ENCODE assay signal across 15 cellular contexts in the genomic region with DNA sequence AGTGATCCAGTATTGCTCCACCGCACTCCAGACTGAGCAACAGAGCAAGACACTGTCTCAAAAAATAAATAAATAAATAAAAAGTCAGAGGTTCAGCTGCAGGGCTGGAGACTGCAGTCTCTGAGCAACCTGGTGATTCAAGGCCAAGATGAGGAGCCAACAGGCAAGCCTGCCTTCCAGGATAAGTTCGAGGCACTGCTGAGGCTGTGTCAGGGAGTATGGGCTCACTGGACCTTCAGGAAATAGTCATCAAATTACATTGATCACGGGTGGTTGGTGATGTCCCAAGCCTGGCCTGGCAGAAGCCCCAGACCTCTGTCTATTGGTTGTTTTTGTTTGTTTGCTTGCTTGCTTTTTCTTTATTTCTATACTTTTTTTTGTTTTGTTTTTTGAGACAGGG. TPM values are rescaled to one million over a fixed set of nuclear protein-coding genes. Genes with fewer than 3 reads are reported as not detected.
A peak's percentile ranks its signal among the peaks of the same experiment; 100 is the strongest.
DNase-seq lines count a peak whose midpoint lies in the region; ATAC-seq, FAIRE-seq and TF ChIP-seq lines count a peak whose summit lies in the region.
"Had no signal": no experiment of that assay in that cellular context is flagged by ENCODE, and none has a peak within 500 bp of the region (broad histone marks: within the 10 kb centered on the region; RNA-seq: fewer than 3 reads in every experiment).

No MANE protein-coding gene starts in this region.

- no peak overlapping the region for H2AFZ ChIP-seq in hepatocyte

- H3K36me3 ChIP-seq in bronchial epithelial cell (ENCODE audit: control insufficient read depth, insufficient read depth, low read length) (no peaks in the 10 kb centered on the region), uterus (no peaks in the 10 kb centered on the region), hepatocyte (replicated peaks; ENCODE audit: insufficient read depth, low read depth) (no peaks in the 10 kb centered on the region)
- H3K36me3 ChIP-seq: heart left ventricle had no signal

- DNase-seq in CD14-positive monocyte (ENCODE audit: low spot score) = peak; percentile 66
- peak; percentile 20 for DNase-seq in GM03348 (ENCODE audit: low spot score)
- peak; percentile 27 for DNase-seq in bronchial epithelial cell (ENCODE audit: low read depth)
- no peak for DNase-seq in natural killer cell
- DNase-seq in uterus = no peak
- DNase-seq in hepatocyte (ENCODE audit: low spot score) = no peak
- no peak for DNase-seq in activated CD4-positive, alpha-beta T cell treated with anti-CD3 and anti-CD28 coated beads, Interleukin-2, amount 10 ng/mL, durations not matched to agents 24 days and 14 days
- no peak for DNase-seq in hippocampal formation (lab: John Stamatoyannopoulos, UW)
- DNase-seq: activated CD8-positive, alpha-beta memory T cell treated with anti-CD3 and anti-CD28 coated beads, Interleukin-2, amount 50 U/mL, for 48 hours; heart left ventricle; OCI-M1; stimulated activated CD4-positive, alpha-beta T cell treated with anti-CD3 and anti-CD28 coated beads, Interleukin-4, amount 100 ng/mL, for 24 hours had no signal

- H3K9me3 ChIP-seq in uterus (no peaks in the 10 kb centered on the region), hepatocyte (ENCODE audit: low read depth) (no peaks in the 10 kb centered on the region)
- H3K9me3 ChIP-seq: heart left ventricle had no signal

- TF ChIP-seq CTCF in CD14-positive monocyte (IDR thresholded peaks at IDR 0.05) (no peak), bronchial epithelial cell (IDR thresholded peaks at IDR 0.05; ENCODE audit: insufficient read depth, low read length, severe bottlenecking) (no peak), natural killer cell (IDR thresholded peaks at IDR 0.05) (no peak), uterus (IDR thresholded peaks at IDR 0.05) (no peak), hepatocyte (IDR thresholded peaks at IDR 0.05; ENCODE audit: poor library complexity) (no peak)

- no peak overlapping the region for H3K4me2 ChIP-seq in hepatocyte

- ATAC-seq in natural killer cell = no peak
- ATAC-seq: heart left ventricle had no signal

- no peaks in the 10 kb centered on the region for H4K20me1 ChIP-seq in hepatocyte (ENCODE audit: insufficient read depth, poor library complexity, severe bottlenecking)

- H3K4me3 ChIP-seq in bronchial epithelial cell (ENCODE audit: low read depth, low read length) (no peak overlapping the region), uterus (no peak overlapping the region), hepatocyte (no peak overlapping the region)
- H3K4me3 ChIP-seq: heart left ventricle, lung had no signal

- peaks cover 51% of the 10 kb centered on the region for H3K79me2 ChIP-seq in hepatocyte

- no peaks in the 10 kb centered on the region for H3K9me2 ChIP-seq in hepatocyte (replicated peaks; ENCODE audit: insufficient read depth)

- no peak for TF ChIP-seq POLR2A in uterus (IDR thresholded peaks at IDR 0.05)

- WGBS in hepatocyte (ENCODE audit: low lambda C conversion rate, missing lambda C conversion rate) = 81% methylated on average over 3 of the region's 3 CpGs

- FAIRE-seq in bronchial epithelial cell (lab: Jason Lieb, UNC) = no peak
- FAIRE-seq: astrocyte had no signal

- no peak overlapping the region for H3K4me3 Mint-ChIP-seq in CD14-positive monocyte
- H3K4me3 Mint-ChIP-seq in natural killer cell = peak overlapping the region; percentile 49
- no peak overlapping the region for H3K4me3 Mint-ChIP-seq in activated CD4-positive, alpha-beta T cell treated with anti-CD3 and anti-CD28 coated beads, Interleukin-2, amount 10 ng/mL, durations not matched to agents 24 days and 14 days

- H3K4me1 ChIP-seq in uterus (peaks cover 0 to 27% of the 10 kb centered on the region in 2 donors), hepatocyte (ENCODE audit: insufficient read depth) (peaks cover 22% of the 10 kb centered on the region)

- intact Hi-C loops in CD14-positive monocyte (cut with micrococcal nuclease) = loop anchor here in 1 of 2 donors (5.0 kb wide), 1 partner anchor 168 kb away; a partner anchor contains a TSS
- intact Hi-C loops in natural killer cell (cut with micrococcal nuclease) = no loop called here
- intact Hi-C loops in uterus (cut with DNase I; ENCODE audit: low total_unique reads) = no loop called here
- intact Hi-C loops in activated CD4-positive, alpha-beta T cell treated with anti-CD3 and anti-CD28 coated beads, Interleukin-2, amount 10 ng/mL, durations not matched to agents 24 days and 14 days (cut with micrococcal nuclease) = no loop called here

- no peak overlapping the region for H3K27ac ChIP-seq in uterus
- H3K27ac ChIP-seq in hepatocyte = no peak overlapping the region

- H3K36me3 Mint-ChIP-seq in CD14-positive monocyte (peaks cover 7 to 31% of the 10 kb centered on the region in 2 donors), natural killer cell (no peaks in the 10 kb centered on the region)
- peaks cover 5% of the 10 kb centered on the region for H3K36me3 Mint-ChIP-seq in activated CD4-positive, alpha-beta T cell treated with anti-CD3 and anti-CD28 coated beads, Interleukin-2, amount 10 ng/mL, durations not matched to agents 24 days and 14 days (ENCODE audit: low read depth)

- H3K27me3 Mint-ChIP-seq in CD14-positive monocyte (ENCODE audit: low read depth in 3 of 3) = peaks cover 0 to 4% (median 0%) of the 10 kb centered on the region in 3 donors
- no peaks in the 10 kb centered on the region for H3K27me3 Mint-ChIP-seq in natural killer cell (ENCODE audit: low read depth in 2 of 2)
- H3K27me3 Mint-ChIP-seq in activated CD4-positive, alpha-beta T cell treated with anti-CD3 and anti-CD28 coated beads, Interleukin-2, amount 10 ng/mL, durations not matched to agents 24 days and 14 days = no peaks in the 10 kb centered on the region
- H3K27me3 Mint-ChIP-seq: progenitor cell of endocrine pancreas had no signal

- H3K27ac Mint-ChIP-seq in CD14-positive monocyte (peak overlapping the region in 6 of 7 donors; percentile 95 to 99 (median 98)), natural killer cell (peak overlapping the region; percentile 50 to 82)
- no peak overlapping the region for H3K27ac Mint-ChIP-seq in activated CD4-positive, alpha-beta T cell treated with anti-CD3 and anti-CD28 coated beads, Interleukin-2, amount 10 ng/mL, durations not matched to agents 24 days and 14 days
- H3K27ac Mint-ChIP-seq: progenitor cell of endocrine pancreas had no signal

- no peaks in the 10 kb centered on the region for H3K9me3 Mint-ChIP-seq in CD14-positive monocyte
- H3K9me3 Mint-ChIP-seq in natural killer cell = no peaks in the 10 kb centered on the region
- no peaks in the 10 kb centered on the region for H3K9me3 Mint-ChIP-seq in activated CD4-positive, alpha-beta T cell treated with anti-CD3 and anti-CD28 coated beads, Interleukin-2, amount 10 ng/mL, durations not matched to agents 24 days and 14 days

- H3K4me1 Mint-ChIP-seq in CD14-positive monocyte (peaks cover 91% of the 10 kb centered on the region), natural killer cell (peaks cover 25 to 50% of the 10 kb centered on the region in 2 donors)
- H3K4me1 Mint-ChIP-seq in activated CD4-positive, alpha-beta T cell treated with anti-CD3 and anti-CD28 coated beads, Interleukin-2, amount 10 ng/mL, durations not matched to agents 24 days and 14 days = peaks cover 33% of the 10 kb centered on the region

- H3K27me3 ChIP-seq in bronchial epithelial cell (ENCODE audit: control insufficient read depth, insufficient read depth, low read length) = no peaks in the 10 kb centered on the region
- no peaks in the 10 kb centered on the region for H3K27me3 ChIP-seq in uterus
- no peaks in the 10 kb centered on the region for H3K27me3 ChIP-seq in hepatocyte
- H3K27me3 ChIP-seq: heart left ventricle had no signal

RNA-seq across cellular contexts. Expression of a gene that starts 41.5 kb away (rescaled TPM):
- polyA plus RNA-seq in CD14-positive monocyte = 100 to 1,000 TPM in 1 of 2 donors, 10 to 100 TPM in 1; 82.2 to 115 TPM
- total RNA-seq in bronchial epithelial cell = 29.5 and 59.0 TPM in 2 replicates
- total RNA-seq in natural killer cell = 10 to 100 TPM; 72.3 to 91.5 (median 81.0) TPM
- 10 to 100 TPM in 3 of 4 donors, 1 to 10 TPM in 1; 4.1 to 93.8 (median 21.5) TPM for total RNA-seq in uterus
- total RNA-seq in hepatocyte = 157 and 163 TPM in 2 replicates
- 310 and 327 TPM in 2 replicates for polyA plus RNA-seq in hepatocyte
- 111 and 119 TPM in 2 replicates for total RNA-seq in activated CD4-positive, alpha-beta T cell treated with anti-CD3 and anti-CD28 coated beads, Interleukin-2, amount 10 ng/mL, durations not matched to agents 24 days and 14 days

RNA-seq across cellular contexts. Expression of a gene that starts 59.7 kb away (rescaled TPM):
- polyA plus RNA-seq in CD14-positive monocyte (1 to 10 TPM; 3.4 to 4.8 TPM), hepatocyte (14.5 and 19.7 TPM in 2 replicates)
- total RNA-seq in bronchial epithelial cell (7.6 and 11.9 TPM in 2 replicates), natural killer cell (10 to 100 TPM; 26.5 to 43.1 (median 26.6) TPM), uterus (10 to 100 TPM in 2 of 4 donors, 1 to 10 TPM in 2; 2.3 to 22.2 (median 8.4) TPM), hepatocyte (14.2 and 17.2 TPM in 2 replicates)
- 28.3 and 29.3 TPM in 2 replicates for total RNA-seq in activated CD4-positive, alpha-beta T cell treated with anti-CD3 and anti-CD28 coated beads, Interleukin-2, amount 10 ng/mL, durations not matched to agents 24 days and 14 days

Comparison
In these comparisons a context has a peak if more than half of its experiments do, and no peak if none do; other contexts are left out.
1. DNase-seq: peak in CD14-positive monocyte (single experiment), GM03348 (single experiment) and bronchial epithelial cell (single experiment); none in natural killer cell (single experiment), uterus (0 of 2), hepatocyte (single experiment), activated CD4-positive, alpha-beta T cell treated with anti-CD3 and anti-CD28 coated beads, Interleukin-2, amount 10 ng/mL, durations not matched to agents 24 days and 14 days (single experiment) and hippocampal formation (0 of 2).